In genomic region chr12:57736743-57737466, GRCh38 we compare ENCODE assay signal across 12 cellular contexts. TPM values are rescaled to one million over a fixed set of nuclear protein-coding genes. Genes with fewer than 3 reads are reported as not detected.
A peak's percentile ranks its signal among the peaks of the same experiment; 100 is the strongest.
DNase-seq lines count a peak whose midpoint lies in the region; ATAC-seq and TF ChIP-seq lines count a peak whose summit lies in the region.
"Had no signal": no experiment of that assay in that cellular context is flagged by ENCODE, and none has a peak within 500 bp of the region (broad histone marks: within the 10 kb centered on the region; RNA-seq: fewer than 3 reads in every experiment).

No MANE protein-coding gene starts in this region.

- H3K9me2 ChIP-seq in Loucy (replicated peaks; ENCODE audit: low read depth, low read length): no peaks in the 10 kb centered on the region

- peaks cover 33% of the 10 kb centered on the region; the same call in 1 of the 2 replicates for H3K36me3 ChIP-seq in Loucy (ENCODE audit: insufficient read depth, low read length)
- no peaks in the 10 kb centered on the region for H3K36me3 ChIP-seq in parathyroid adenoma (ENCODE audit: control insufficient read depth, insufficient read depth, low read length)
- H3K36me3 ChIP-seq in tibial artery: no peaks in the 10 kb centered on the region

- H3K27ac Mint-ChIP-seq in Calu3 (ENCODE audit: unreplicated experiment): peak overlapping the region; percentile 2
- H3K27ac Mint-ChIP-seq in effector memory CD8-positive, alpha-beta T cell: peak overlapping the region; percentile 85 to 86
- H3K27ac Mint-ChIP-seq: T-helper 1 cell treated with Interleukin-12 subunit alpha and Interleukin-12 subunit beta and Interleukin-4 antibody, amounts not matched to agents 30 μg/mL and 1 μg/mL, for 36 hours had no signal

- H3K36me3 Mint-ChIP-seq in Calu3 (ENCODE audit: insufficient read depth, unreplicated experiment): no peaks in the 10 kb centered on the region
- H3K36me3 Mint-ChIP-seq in effector memory CD8-positive, alpha-beta T cell (ENCODE audit: insufficient read depth): peaks cover 69% of the 10 kb centered on the region

- peaks cover 92% of the 10 kb centered on the region for H3K27me3 Mint-ChIP-seq in Calu3 (ENCODE audit: unreplicated experiment)
- H3K27me3 Mint-ChIP-seq in effector memory CD8-positive, alpha-beta T cell: no peaks in the 10 kb centered on the region

- H3K79me2 ChIP-seq in Loucy (ENCODE audit: insufficient read depth, low read length) (peaks cover 71% of the 10 kb centered on the region), parathyroid adenoma (no peaks in the 10 kb centered on the region)

- H3K4me2 ChIP-seq in Loucy (ENCODE audit: low read depth, low read length, poor library complexity, severe bottlenecking): peak overlapping the region; percentile 30
- no peak overlapping the region for H3K4me2 ChIP-seq in parathyroid adenoma (ENCODE audit: low read length)
- H3K4me2 ChIP-seq: KMS-11 had no signal

- peak overlapping the region; percentile 57 for H3K4me3 Mint-ChIP-seq in Calu3 (ENCODE audit: low read depth, unreplicated experiment)
- H3K4me3 Mint-ChIP-seq in effector memory CD8-positive, alpha-beta T cell: no peak overlapping the region
- H3K4me3 Mint-ChIP-seq: T-helper 1 cell treated with Interleukin-12 subunit alpha and Interleukin-12 subunit beta and Interleukin-4 antibody, amounts not matched to agents 30 μg/mL and 1 μg/mL, for 36 hours had no signal

- H3K9ac ChIP-seq in Loucy (ENCODE audit: low read depth, low read length, poor library complexity, severe bottlenecking): no peak overlapping the region
- no peak overlapping the region for H3K9ac ChIP-seq in parathyroid adenoma
- H3K9ac ChIP-seq: KMS-11 had no signal

- H3K4me1 ChIP-seq in Loucy (ENCODE audit: insufficient read depth, low read length, poor library complexity, severe bottlenecking) (peaks cover 21% of the 10 kb centered on the region), parathyroid adenoma (peaks cover 14% of the 10 kb centered on the region), tibial artery (peaks cover 15 to 41% (median 35%) of the 10 kb centered on the region in 4 donors)

- H3K27ac ChIP-seq in parathyroid adenoma: no peak overlapping the region
- no peak overlapping the region for H3K27ac ChIP-seq in tibial artery
- H3K27ac ChIP-seq: KMS-11 had no signal

- H3K9me3 Mint-ChIP-seq in Calu3 (ENCODE audit: low read depth, unreplicated experiment): no peaks in the 10 kb centered on the region
- no peaks in the 10 kb centered on the region for H3K9me3 Mint-ChIP-seq in effector memory CD8-positive, alpha-beta T cell
- H3K9me3 Mint-ChIP-seq: T-helper 1 cell treated with Interleukin-12 subunit alpha and Interleukin-12 subunit beta and Interleukin-4 antibody, amounts not matched to agents 30 μg/mL and 1 μg/mL, for 36 hours had no signal

- H4K20me1 ChIP-seq in Loucy (ENCODE audit: insufficient read depth, low read length, poor library complexity, severe bottlenecking): peaks cover 48% of the 10 kb centered on the region

- intact Hi-C loops in Calu3 (cut with micrococcal nuclease; ENCODE audit: unreplicated experiment): loop anchor here (2.0 kb wide), 1 partner anchor 154 kb away; no protein-coding TSS in a partner anchor
- intact Hi-C loops in tibial artery (cut with DNase I; ENCODE audit: low total_unique reads): no loop called here

- H3K27me3 ChIP-seq in Loucy (ENCODE audit: insufficient read depth, low read length, poor library complexity, severe bottlenecking) (no peaks in the 10 kb centered on the region), parathyroid adenoma (ENCODE audit: control insufficient read depth, insufficient read depth, low read length) (no peaks in the 10 kb centered on the region), tibial artery (peaks cover 8 to 96% of the 10 kb centered on the region in 2 donors)

- no TSS peak for BruUV-seq in Calu3 (replicated peaks; lab: Mats Ljungman, UMichigan)

- no peak overlapping the region for H3K4me3 ChIP-seq in Loucy (ENCODE audit: low read length, poor library complexity, severe bottlenecking)
- no peak overlapping the region for H3K4me3 ChIP-seq in parathyroid adenoma (ENCODE audit: low read depth, low read length)
- peak overlapping the region in 1 of 2 donors; percentile 47 for H3K4me3 ChIP-seq in tibial artery
- H3K4me3 ChIP-seq: mucosa of descending colon had no signal

- ATAC-seq in effector memory CD8-positive, alpha-beta T cell (replicated peaks): no peak
- ATAC-seq in GM18519 (IDR thresholded peaks at IDR 0.05; ENCODE audit: low FRiP score, unreplicated experiment) (no peak), HG03039 (IDR thresholded peaks at IDR 0.05; ENCODE audit: unreplicated experiment) (no peak)
- ATAC-seq: mucosa of descending colon had no signal

- DNase-seq in Calu3 (no peak), GM19238 (ENCODE audit: insufficient read length, low spot score) (no peak), tibial artery (no peak)
- no peak for DNase-seq in effector memory CD8-positive, alpha-beta T cell
- DNase-seq: mucosa of descending colon had no signal

- H3K4me1 Mint-ChIP-seq in Calu3 (ENCODE audit: low read depth, unreplicated experiment): peaks cover 30% of the 10 kb centered on the region
- peaks cover 39 to 43% of the 10 kb centered on the region in 2 donors for H3K4me1 Mint-ChIP-seq in effector memory CD8-positive, alpha-beta T cell (ENCODE audit: low read depth in 2 of 2)

- no peak overlapping the region for H2AFZ ChIP-seq in Loucy (ENCODE audit: low read length)
- H2AFZ ChIP-seq in parathyroid adenoma: peak overlapping the region; percentile 51

- CTCF ChIA-PET in Calu3 (lab: Charles Lee): interaction anchor here (1.3 to 3.4 kb wide), 3 partner anchors 11 to 154 kb away, joined by 3 to 18 read pairs (median 17); no protein-coding TSS in a partner anchor

- TF ChIP-seq CTCF in Calu3 (IDR thresholded peaks at IDR 0.05; ENCODE audit: unreplicated experiment) (no peak), Loucy (conservative IDR thresholded peaks at IDR 0.05; ENCODE audit: low read length) (no peak), parathyroid adenoma (IDR thresholded peaks at IDR 0.05) (no peak), tibial artery (IDR thresholded peaks at IDR 0.05) (no peak)

- H3F3A ChIP-seq in Loucy (ENCODE audit: low read depth): no peaks in the 10 kb centered on the region

- H3K9me3 ChIP-seq in Loucy (ENCODE audit: insufficient read depth, low read depth, low read length): no peaks in the 10 kb centered on the region
- no peaks in the 10 kb centered on the region for H3K9me3 ChIP-seq in parathyroid adenoma (ENCODE audit: control insufficient read depth, low read length)
- H3K9me3 ChIP-seq in tibial artery: no peaks in the 10 kb centered on the region
- H3K9me3 ChIP-seq: mucosa of descending colon had no signal

RNA-seq across cellular contexts. Expression of gene AGAP2, which starts 1.6 kb away (rescaled TPM):
- total RNA-seq in Calu3 (2022): 0.57 and 0.59 TPM in 2 replicates

RNA-seq across cellular contexts. Expression of gene TSPAN31, which starts 7.9 kb away (rescaled TPM):
- total RNA-seq in Calu3 (2022): 40.2 and 46.7 TPM in 2 replicates

RNA-seq across cellular contexts. Expression of gene CDK4, which starts 15.2 kb away (rescaled TPM):
- 188 and 199 TPM in 2 replicates for total RNA-seq in Calu3 (2022)

RNA-seq across cellular contexts. Expression of gene MARCHF9, which starts 18.0 kb away (rescaled TPM):
- total RNA-seq in Calu3 (2022): 39.0 and 42.4 TPM in 2 replicates

RNA-seq across cellular contexts. Expression of gene CYP27B1, which starts 30.0 kb away (rescaled TPM):
- total RNA-seq in Calu3 (2022): 1.8 TPM in 2 replicates
- total RNA-seq: frontal cortex had no signal
